Comparison of ENCODE assay signal across 1 cellular context in genomic region chr22:45440688-45441087, GRCh38.
TF ChIP-seq lines count a peak whose summit lies in the region.

No MANE protein-coding gene starts in this region.

TF ChIP-seq in WTC11, 78 proteins besides CTCF, POLR2A, EP300 and RAD21:
- peak; percentile 85 for TF ChIP-seq ZNF317 (CRISPR knock-in tag; IDR thresholded peaks at IDR 0.05; ENCODE audit: borderline replicate concordance, low read depth)
